2 cellular contexts compared by ENCODE assay signal in the genomic region with DNA sequence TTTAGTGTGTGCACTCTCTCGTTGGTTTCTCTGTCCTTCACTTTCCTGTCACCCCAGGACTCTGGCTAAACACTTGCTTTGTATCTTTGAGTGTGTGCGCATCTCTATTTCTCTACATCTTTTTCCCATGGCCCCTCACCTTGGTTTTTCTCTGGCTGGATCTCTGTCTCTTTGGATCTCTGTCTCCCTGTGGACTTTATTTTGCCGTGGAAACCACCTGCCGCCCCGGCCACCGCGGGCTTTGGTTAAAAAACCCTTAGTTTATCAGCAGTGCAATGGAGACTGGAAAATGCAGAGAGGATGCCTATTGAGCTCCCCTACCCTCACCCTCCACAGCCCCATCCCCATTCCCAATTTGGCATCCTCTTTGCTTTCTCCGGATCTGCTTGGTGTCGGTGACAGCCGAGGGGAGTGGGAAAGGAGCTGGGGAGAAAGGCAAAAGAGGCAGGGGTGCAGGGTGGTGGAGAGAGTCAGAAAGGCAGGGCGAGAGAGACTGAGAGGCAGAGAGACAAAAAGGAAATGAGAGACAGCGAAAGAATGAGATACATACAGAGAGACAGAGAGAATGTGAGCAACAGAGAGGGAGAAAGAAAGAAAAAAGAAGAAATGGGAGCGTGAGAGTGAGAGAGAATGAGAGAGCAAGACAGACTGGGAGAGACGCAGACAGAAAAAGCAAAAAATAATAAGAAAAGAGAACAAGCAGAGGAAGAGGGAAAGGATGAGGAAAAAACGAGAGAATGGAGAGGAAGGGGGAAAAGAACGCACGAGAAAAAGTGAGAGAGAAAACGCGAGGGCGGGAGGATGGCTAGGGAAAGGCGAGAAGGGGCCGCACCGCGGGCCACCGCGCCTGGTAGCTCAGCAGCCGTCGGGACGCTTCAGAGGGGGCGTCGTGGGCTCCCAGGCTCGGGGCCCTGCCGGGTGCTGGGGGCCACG.
TF ChIP-seq lines count a peak whose summit lies in the region.

No MANE protein-coding gene starts in this region.

TF ChIP-seq in A549, 52 proteins besides CTCF, POLR2A, EP300 and RAD21:
- TF ChIP-seq, protein P1, sequence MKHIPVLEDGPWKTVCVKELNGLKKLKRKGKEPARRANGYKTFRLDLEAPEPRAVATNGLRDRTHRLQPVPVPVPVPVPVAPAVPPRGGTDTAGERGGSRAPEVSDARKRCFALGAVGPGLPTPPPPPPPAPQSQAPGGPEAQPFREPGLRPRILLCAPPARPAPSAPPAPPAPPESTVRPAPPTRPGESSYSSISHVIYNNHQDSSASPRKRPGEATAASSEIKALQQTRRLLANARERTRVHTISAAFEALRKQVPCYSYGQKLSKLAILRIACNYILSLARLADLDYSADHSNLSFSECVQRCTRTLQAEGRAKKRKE (CRISPR knock-in tag; IDR thresholded peaks at IDR 0.05; ENCODE audit: low read depth) = no peak
- TF ChIP-seq JUN (IDR thresholded peaks at IDR 0.05) (no peak), KDM1A (IDR thresholded peaks at IDR 0.05; ENCODE audit: low read depth) (no peak)
- TF ChIP-seq, protein P2, sequence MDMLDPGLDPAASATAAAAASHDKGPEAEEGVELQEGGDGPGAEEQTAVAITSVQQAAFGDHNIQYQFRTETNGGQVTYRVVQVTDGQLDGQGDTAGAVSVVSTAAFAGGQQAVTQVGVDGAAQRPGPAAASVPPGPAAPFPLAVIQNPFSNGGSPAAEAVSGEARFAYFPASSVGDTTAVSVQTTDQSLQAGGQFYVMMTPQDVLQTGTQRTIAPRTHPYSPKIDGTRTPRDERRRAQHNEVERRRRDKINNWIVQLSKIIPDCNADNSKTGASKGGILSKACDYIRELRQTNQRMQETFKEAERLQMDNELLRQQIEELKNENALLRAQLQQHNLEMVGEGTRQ (IDR thresholded peaks at IDR 0.05) = no peak
- TF ChIP-seq, protein P3, sequence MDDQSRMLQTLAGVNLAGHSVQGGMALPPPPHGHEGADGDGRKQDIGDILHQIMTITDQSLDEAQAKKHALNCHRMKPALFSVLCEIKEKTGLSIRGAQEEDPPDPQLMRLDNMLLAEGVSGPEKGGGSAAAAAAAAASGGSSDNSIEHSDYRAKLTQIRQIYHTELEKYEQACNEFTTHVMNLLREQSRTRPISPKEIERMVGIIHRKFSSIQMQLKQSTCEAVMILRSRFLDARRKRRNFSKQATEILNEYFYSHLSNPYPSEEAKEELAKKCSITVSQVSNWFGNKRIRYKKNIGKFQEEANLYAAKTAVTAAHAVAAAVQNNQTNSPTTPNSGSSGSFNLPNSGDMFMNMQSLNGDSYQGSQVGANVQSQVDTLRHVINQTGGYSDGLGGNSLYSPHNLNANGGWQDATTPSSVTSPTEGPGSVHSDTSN (IDR thresholded peaks at IDR 0.05) = no peak

TF ChIP-seq in GM12878, 131 proteins besides CTCF, POLR2A, EP300 and RAD21:
- no peak for TF ChIP-seq HDGF (IDR thresholded peaks at IDR 0.05)
- TF ChIP-seq MYB (IDR thresholded peaks at IDR 0.05; ENCODE audit: borderline replicate concordance, low read depth, low read length) = no peak
- TF ChIP-seq, protein P2 (IDR thresholded peaks at IDR 0.05; ENCODE audit: borderline replicate concordance, low read depth, low read length) = no peak
- TF ChIP-seq, protein P4, sequence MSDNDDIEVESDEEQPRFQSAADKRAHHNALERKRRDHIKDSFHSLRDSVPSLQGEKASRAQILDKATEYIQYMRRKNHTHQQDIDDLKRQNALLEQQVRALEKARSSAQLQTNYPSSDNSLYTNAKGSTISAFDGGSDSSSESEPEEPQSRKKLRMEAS (IDR thresholded peaks at IDR 0.05; ENCODE audit: low read depth, low read length) = no peak
- TF ChIP-seq, protein P3 (IDR thresholded peaks at IDR 0.05; ENCODE audit: insufficient replicate concordance, low read depth, low read length) = no peak
- TF ChIP-seq, protein P5, sequence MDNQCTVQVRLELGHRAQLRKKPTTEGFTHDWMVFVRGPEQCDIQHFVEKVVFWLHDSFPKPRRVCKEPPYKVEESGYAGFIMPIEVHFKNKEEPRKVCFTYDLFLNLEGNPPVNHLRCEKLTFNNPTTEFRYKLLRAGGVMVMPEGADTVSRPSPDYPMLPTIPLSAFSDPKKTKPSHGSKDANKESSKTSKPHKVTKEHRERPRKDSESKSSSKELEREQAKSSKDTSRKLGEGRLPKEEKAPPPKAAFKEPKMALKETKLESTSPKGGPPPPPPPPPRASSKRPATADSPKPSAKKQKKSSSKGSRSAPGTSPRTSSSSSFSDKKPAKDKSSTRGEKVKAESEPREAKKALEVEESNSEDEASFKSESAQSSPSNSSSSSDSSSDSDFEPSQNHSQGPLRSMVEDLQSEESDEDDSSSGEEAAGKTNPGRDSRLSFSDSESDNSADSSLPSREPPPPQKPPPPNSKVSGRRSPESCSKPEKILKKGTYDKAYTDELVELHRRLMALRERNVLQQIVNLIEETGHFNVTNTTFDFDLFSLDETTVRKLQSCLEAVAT (IDR thresholded peaks at IDR 0.05) = no peak
- no peak for TF ChIP-seq RAD51 (IDR thresholded peaks at IDR 0.05)
- no peak for TF ChIP-seq SRF (IDR thresholded peaks at IDR 0.05; ENCODE audit: low read depth in 2 of 2, low read length in 2 of 2)
- TF ChIP-seq BHLHE40 (IDR thresholded peaks at IDR 0.05; ENCODE audit: borderline replicate concordance in 1 of 2, low read depth in 2 of 2, low read length in 1 of 2) = no peak
